ENCODE assay signal across 8 cellular contexts in genomic region chr20:34302312-34302722, GRCh38. TPM values are rescaled to one million over a fixed set of nuclear protein-coding genes. Genes with fewer than 3 reads are reported as not detected.
A peak's percentile ranks its signal among the peaks of the same experiment; 100 is the strongest.
DNase-seq lines count a peak whose midpoint lies in the region; ATAC-seq, FAIRE-seq and TF ChIP-seq lines count a peak whose summit lies in the region.

No MANE protein-coding gene starts in this region.

- intact Hi-C loops in HepG2 (cut with micrococcal nuclease; ENCODE audit: unreplicated experiment) = loop anchor here (2.0 kb wide), 1 partner anchor 214 kb away; the partner anchor contains the start of gene DYNLRB1

- peaks cover 4% of the 10 kb centered on the region for H3K79me1 ChIP-seq in H9 (ENCODE audit: insufficient read depth, low read depth, low read length, poor library complexity, severe bottlenecking)

- TF ChIP-seq EP300 in A549 (IDR thresholded peaks at IDR 0.05) = no peak
- no peak for TF ChIP-seq EP300 in HepG2 (IDR thresholded peaks at IDR 0.05; ENCODE audit: low read depth in 2 of 2, low read length in 2 of 2)
- no peak for TF ChIP-seq EP300 in HepG2 (CRISPR knock-in tag; IDR thresholded peaks at IDR 0.05; ENCODE audit: borderline replicate concordance)

- H4K8ac ChIP-seq in H9 (replicated peaks; ENCODE audit: insufficient read length, low read depth, low read length) = no peak overlapping the region

- H3K9ac ChIP-seq in H9 (ENCODE audit: extremely low read depth, insufficient read length, low read length) = peak overlapping the region; percentile 70
- peak overlapping the region; percentile 94 for H3K9ac ChIP-seq in HepG2 (ENCODE audit: insufficient read depth, low read depth, low read length)

- TF ChIP-seq POLR2A in A549 (IDR thresholded peaks at IDR 0.05; ENCODE audit: low read length) (no peak), HepG2 (IDR thresholded peaks at IDR 0.05; ENCODE audit: insufficient read depth in 1 of 2, low read depth in 2 of 2, low read length in 2 of 2) (no peak)

- DNase-seq in A549 (ENCODE audit: low read depth in 1 of 2, low spot score in 1 of 2) = peak in 1 of 2 experiments; percentile 33
- DNase-seq in H9 = no peak
- DNase-seq in activated naive CD8-positive, alpha-beta T cell treated with anti-CD3 and anti-CD28 coated beads, Interleukin-2, amount 50 U/mL, for 24 hours = no peak
- peak; percentile 39 for DNase-seq in HepG2 (ENCODE audit: low spot score)
- DNase-seq in type B pancreatic cell (ENCODE audit: extremely low spot score, unreplicated experiment) = no peak
- no peak for DNase-seq in T1000 (lab: John Stamatoyannopoulos, UW)
- DNase-seq in DMS 273 (lab: John Stamatoyannopoulos, UW; ENCODE audit: unreplicated experiment) = no peak
- DNase-seq in dermis blood vessel endothelial cell = no peak

- no peak overlapping the region for H2BK12ac ChIP-seq in H9 (ENCODE audit: insufficient read length, low read depth, low read length)

- H3K27ac ChIP-seq in A549 (peak overlapping the region; percentile 87 to 94), H9 (ENCODE audit: insufficient read length, low read depth, low read length) (no peak overlapping the region), HepG2 (ENCODE audit: extremely low read length, insufficient read depth, low read length) (peak overlapping the region; percentile 83)

- H3K56ac ChIP-seq in H9 (ENCODE audit: insufficient read length, low read depth, low read length) = no peak overlapping the region

- TF ChIP-seq CTCF in A549 (IDR thresholded peaks at IDR 0.05) (no peak), H9 (conservative IDR thresholded peaks at IDR 0.05) (peak; percentile 61), HepG2 (CRISPR knock-in tag; IDR thresholded peaks at IDR 0.05) (no peak), type B pancreatic cell (conservative IDR thresholded peaks at IDR 0.05) (peak; percentile 62)

- POLR2A ChIA-PET in A549 (lab: Yijun Ruan, JAX) (interaction anchor here (0.6 to 1.7 kb wide), 9 partner anchors 9 to 729 kb away, joined by 3 to 11 read pairs (median 4); partner anchors contain the start of genes DYNLRB1 and ITCH), HepG2 (lab: Yijun Ruan, JAX) (interaction anchor here (0.9 to 6.5 kb wide), 19 partner anchors 9 to 402 kb away, joined by 3 to 144 read pairs (median 5); partner anchors contain the start of genes DYNLRB1, ITCH and TP53INP2)

- H2BK15ac ChIP-seq in H9 (ENCODE audit: low read depth, low read length) = no peak overlapping the region

- no peaks in the 10 kb centered on the region; a peak in 1 of 5 replicates for H3K9me3 Mint-ChIP-seq in H9
- H3K9me3 Mint-ChIP-seq in activated naive CD8-positive, alpha-beta T cell treated with anti-CD3 and anti-CD28 coated beads, Interleukin-2, amount 50 U/mL, for 24 hours = no peaks in the 10 kb centered on the region
- H3K9me3 Mint-ChIP-seq in type B pancreatic cell = no peaks in the 10 kb centered on the region

- H4K20me1 ChIP-seq in H9 (ENCODE audit: control insufficient read depth, insufficient read depth, insufficient read length) = no peaks in the 10 kb centered on the region
- H4K20me1 ChIP-seq in HepG2 (ENCODE audit: insufficient read depth, low read length) = peaks cover 24% of the 10 kb centered on the region

- H3K27me3 Mint-ChIP-seq in H9 (ENCODE audit: low read depth) = no peaks in the 10 kb centered on the region
- no peaks in the 10 kb centered on the region for H3K27me3 Mint-ChIP-seq in activated naive CD8-positive, alpha-beta T cell treated with anti-CD3 and anti-CD28 coated beads, Interleukin-2, amount 50 U/mL, for 24 hours
- H3K27me3 Mint-ChIP-seq in type B pancreatic cell = no peaks in the 10 kb centered on the region

- FAIRE-seq in A549 (lab: Jason Lieb, UNC) = no peak
- no peak for FAIRE-seq in HepG2 (lab: Jason Lieb, UNC)

- H3K27ac Mint-ChIP-seq in H9 = peak overlapping the region; percentile 87 to 94 (median 94); a peak in 6 of 7 replicates
- H3K27ac Mint-ChIP-seq in activated naive CD8-positive, alpha-beta T cell treated with anti-CD3 and anti-CD28 coated beads, Interleukin-2, amount 50 U/mL, for 24 hours = peak overlapping the region; percentile 91
- peak overlapping the region; percentile 94 for H3K27ac Mint-ChIP-seq in type B pancreatic cell

- no peak overlapping the region for H2AFZ ChIP-seq in H9 (ENCODE audit: low read length)
- no peak overlapping the region for H2AFZ ChIP-seq in HepG2 (ENCODE audit: low read length)

- peak overlapping the region; percentile 92 for H3K4me2 ChIP-seq in A549
- H3K4me2 ChIP-seq in H9 (ENCODE audit: insufficient read depth, insufficient read length, low read length) = peak overlapping the region; percentile 61
- peak overlapping the region; percentile 85 for H3K4me2 ChIP-seq in HepG2 (ENCODE audit: low read depth, low read length)

- H3K36me3 ChIP-seq in HepG2 (replicated peaks in 1 of 2; ENCODE audit: control insufficient read depth in 1 of 2, insufficient read depth in 2 of 2, low read length in 2 of 2) = peaks cover 3 to 4% of the 10 kb centered on the region in 2 experiments; a peak in 3 of 5 replicates

- H3K4me1 ChIP-seq in A549 (peaks cover 36% of the 10 kb centered on the region), H9 (ENCODE audit: insufficient read depth, low read length) (no peaks in the 10 kb centered on the region), HepG2 (ENCODE audit: insufficient read depth, low read length) (peaks cover 76% of the 10 kb centered on the region)

- TF ChIP-seq RAD21 in A549 (conservative IDR thresholded peaks at IDR 0.05 in 1 of 2, IDR thresholded peaks at IDR 0.05 in 1 of 2) (no peak), HepG2 (CRISPR knock-in tag; IDR thresholded peaks at IDR 0.05) (no peak)

- in situ Hi-C loops in HepG2 (cut with HindIII; ENCODE audit: extremely low pct_ligation_motif_present, low pct_unique_long_range_greater_than_20kb) = loop anchor here (10.0 kb wide), 1 partner anchor 402 kb away; the partner anchor contains the start of gene TP53INP2

- H3K18ac ChIP-seq in H9 (ENCODE audit: insufficient read length, low read depth, low read length) = no peak overlapping the region

- no peak overlapping the region for H2BK20ac ChIP-seq in H9 (ENCODE audit: low read depth, low read length, poor library complexity, severe bottlenecking)

- no peaks in the 10 kb centered on the region for H3K9me3 ChIP-seq in A549
- no peaks in the 10 kb centered on the region for H3K9me3 ChIP-seq in H9 (ENCODE audit: control insufficient read depth, low read depth, low read length)
- H3K9me3 ChIP-seq in HepG2 (ENCODE audit: low read length) = no peaks in the 10 kb centered on the region

- CTCF ChIA-PET in A549 (lab: Yijun Ruan, JAX) (interaction anchor here (1.2 to 4.2 kb wide), 3 partner anchors 10 to 221 kb away, joined by 3 to 35 read pairs (median 11); no protein-coding TSS in a partner anchor), HepG2 (lab: Yijun Ruan, JAX; ENCODE audit: low intra/inter-chr PET ratio, low total read pairs) (interaction anchor here (1.0 kb wide), 1 partner anchor 10 kb away, joined by 3 read pairs; no protein-coding TSS in a partner anchor)

- H3K4me3 Mint-ChIP-seq in H9 = peak overlapping the region in 1 of 2 experiments; percentile 96; a peak in 3 of 5 replicates
- no peak overlapping the region for H3K4me3 Mint-ChIP-seq in activated naive CD8-positive, alpha-beta T cell treated with anti-CD3 and anti-CD28 coated beads, Interleukin-2, amount 50 U/mL, for 24 hours
- H3K4me3 Mint-ChIP-seq in type B pancreatic cell = no peak overlapping the region

- no peak overlapping the region for H2BK5ac ChIP-seq in H9 (ENCODE audit: insufficient read length, low read length)

- H3K79me2 ChIP-seq in H9 (ENCODE audit: insufficient read depth, low read length) = peaks cover 29% of the 10 kb centered on the region; the same call in 1 of the 2 replicates
- peaks cover 42% of the 10 kb centered on the region for H3K79me2 ChIP-seq in HepG2 (ENCODE audit: insufficient read depth, low read length)

- no peak overlapping the region for H4K5ac ChIP-seq in H9 (ENCODE audit: insufficient read length, low read depth, low read length)

- H3K36me3 Mint-ChIP-seq in H9 (ENCODE audit: insufficient read depth in 1 of 3, low read depth in 3 of 3) (peaks cover 11 to 17% (median 12%) of the 10 kb centered on the region in 3 experiments), type B pancreatic cell (peaks cover 4% of the 10 kb centered on the region)
- H3K36me3 Mint-ChIP-seq in activated naive CD8-positive, alpha-beta T cell treated with anti-CD3 and anti-CD28 coated beads, Interleukin-2, amount 50 U/mL, for 24 hours (ENCODE audit: low read depth) = peaks cover 16% of the 10 kb centered on the region

- no peak overlapping the region; the same call in 1 of the 2 replicates for H3K4ac ChIP-seq in H9 (ENCODE audit: low read depth, low read length)

- peaks cover 5% of the 10 kb centered on the region for H3K23me2 ChIP-seq in H9 (ENCODE audit: insufficient read length, low read depth, low read length, poor library complexity, severe bottlenecking)

- no peak overlapping the region for H2BK120ac ChIP-seq in H9 (ENCODE audit: low read depth, low read length, poor library complexity, severe bottlenecking)

- 15% methylated on average over 9 of the region's 9 CpGs for WGBS in A549 (ENCODE audit: missing lambda C conversion rate)
- no CpG with 5 or more reads among the region's 9 CpGs for WGBS in H9 (ENCODE audit: extremely low coverage, insufficient read length, low lambda C conversion rate)
- 12% methylated on average over 9 of the region's 9 CpGs for WGBS in HepG2 (ENCODE audit: low lambda C conversion rate)

- H2AK5ac ChIP-seq in H9 (ENCODE audit: insufficient read length, low read length) = no peak overlapping the region

- H3K4me1 Mint-ChIP-seq in H9 = peaks cover 0 to 3% of the 10 kb centered on the region in 2 experiments; a peak in 3 of 4 replicates
- peaks cover 26% of the 10 kb centered on the region for H3K4me1 Mint-ChIP-seq in activated naive CD8-positive, alpha-beta T cell treated with anti-CD3 and anti-CD28 coated beads, Interleukin-2, amount 50 U/mL, for 24 hours
- H3K4me1 Mint-ChIP-seq in type B pancreatic cell (ENCODE audit: unreplicated experiment) = peaks cover 18% of the 10 kb centered on the region

- H3K23ac ChIP-seq in H9 (ENCODE audit: insufficient read length, low read depth, low read length) = no peak overlapping the region

- peak overlapping the region; percentile 90 for H3K4me3 ChIP-seq in A549
- H3K4me3 ChIP-seq in HepG2 (replicated peaks in 1 of 3; ENCODE audit: insufficient read depth in 1 of 3, low read depth in 2 of 3, low read length in 3 of 3) = peak overlapping the region; percentile 80 to 92 (median 90)

- no peaks in the 10 kb centered on the region for H3K27me3 ChIP-seq in H9 (ENCODE audit: insufficient read depth, low read length)
- no peaks in the 10 kb centered on the region; a peak in 1 of 5 replicates for H3K27me3 ChIP-seq in HepG2 (ENCODE audit: control insufficient read depth in 1 of 2, insufficient read depth in 2 of 2, low read length in 2 of 2)

- H3K14ac ChIP-seq in H9 (ENCODE audit: insufficient read depth, low read length) = peak overlapping the region; percentile 91; the same call in 1 of the 2 replicates

- no peak overlapping the region for H4K91ac ChIP-seq in H9 (ENCODE audit: insufficient read length, low read depth, low read length)

- no peak overlapping the region for H3T11ph ChIP-seq in H9 (ENCODE audit: low read length)

- ATAC-seq in A549 (peak in 1 of 2 experiments; percentile 0; a peak in 2 of 6 replicates), HepG2 (peak; percentile 1)
- no peak for ATAC-seq in activated naive CD8-positive, alpha-beta T cell treated with anti-CD3 and anti-CD28 coated beads, Interleukin-2, amount 50 U/mL, for 24 hours

- no TSS peak for BruUV-seq in HepG2 (replicated peaks; lab: Mats Ljungman, UMichigan)

RNA-seq across cellular contexts. Expression of gene AHCY, which starts 0.8 kb away (rescaled TPM):
- polyA plus RNA-seq in A549 (2011; rRNA removed) (274 and 278 TPM in 2 replicates), A549 (2017; fragmentation: RNase III; extraction: RNeasy Plus Mini Kit Qiagen cat#74134 plus additional on column Dnase treatment) (282 to 314 TPM (median 290 TPM) in 3 replicates), HepG2 (2011; rRNA removed) (419 and 492 TPM in 2 replicates)
- 368 and 436 TPM in 2 replicates for polyA plus RNA-seq in A549 (2012; cell fraction: cytosol; rRNA removed)
- 473 and 534 TPM in 2 replicates for polyA plus RNA-seq in A549 (2012; cell fraction: nucleus; rRNA removed)
- polyA minus RNA-seq in A549 (2011; rRNA and poly(A)+ RNA removed) = 585 and 594 TPM in 2 replicates
- total RNA-seq in H9 (2021) (461 and 473 TPM in 2 replicates), HepG2 (2016; rRNA removed; fragmentation: Illumina TruSeq; extraction: Trizol) (407 and 447 TPM in 2 replicates), type B pancreatic cell (ENCODE audit: low replicate concordance) (242 and 342 TPM in 2 replicates), dermis blood vessel endothelial cell (95.6 and 136 TPM in 2 replicates)
- 184 and 192 TPM in 2 replicates for total RNA-seq in HepG2 (2016; cell fraction: cytosol; rRNA removed; fragmentation: Illumina TruSeq; extraction: Trizol; ENCODE audit: low read depth)
- total RNA-seq in HepG2 (2016; cell fraction: insoluble cytoplasmic fraction; rRNA removed; fragmentation: Illumina TruSeq; extraction: Trizol) = 393 and 407 TPM in 2 replicates
- 419 and 431 TPM in 2 replicates for total RNA-seq in HepG2 (2016; cell fraction: membrane; rRNA removed; fragmentation: Illumina TruSeq; extraction: Trizol)
- 242 and 265 TPM in 2 replicates for total RNA-seq in HepG2 (2016; cell fraction: nucleus; rRNA removed; fragmentation: Illumina TruSeq; extraction: Trizol)
- 522 and 613 TPM in 2 replicates for polyA plus RNA-seq in HepG2 (2011; cell fraction: cytosol; rRNA removed)
- 339 and 378 TPM in 2 replicates for polyA plus RNA-seq in HepG2 (2011; cell fraction: nucleus; rRNA removed)
- polyA plus RNA-seq in HepG2 (2012) = 339 and 364 TPM in 2 replicates
- 232 and 234 TPM in 2 replicates for polyA plus RNA-seq in HepG2 (2016; cell fraction: cytosol; fragmentation: Illumina TruSeq; extraction: Trizol; ENCODE audit: low read depth)
- polyA plus RNA-seq in HepG2 (2016; cell fraction: insoluble cytoplasmic fraction; fragmentation: Illumina TruSeq; extraction: Trizol; ENCODE audit: low read depth) = 393 and 446 TPM in 2 replicates
- polyA plus RNA-seq in HepG2 (2016; cell fraction: membrane; fragmentation: Illumina TruSeq; extraction: Trizol; ENCODE audit: low read depth) = 384 and 399 TPM in 2 replicates
- 372 and 382 TPM in 2 replicates for polyA plus RNA-seq in HepG2 (2016; cell fraction: nucleus; fragmentation: Illumina TruSeq; extraction: Trizol; ENCODE audit: insufficient read depth, low read depth)
- polyA minus RNA-seq in HepG2 (2011; rRNA and poly(A)+ RNA removed; ENCODE audit: low replicate concordance) = 730 and 1,221 TPM in 2 replicates
- polyA minus RNA-seq in HepG2 (2011; cell fraction: cytosol; rRNA and poly(A)+ RNA removed) = 306 and 309 TPM in 2 replicates
- 166 and 188 TPM in 2 replicates for polyA minus RNA-seq in HepG2 (2011; cell fraction: nucleus; rRNA and poly(A)+ RNA removed)

Comparison
In these comparisons a context has a peak if more than half of its experiments do, and no peak if none do; other contexts are left out.
1. CTCF ChIP-seq: peak in H9 (single experiment) and type B pancreatic cell (single experiment); none in A549 (single experiment) and HepG2 (single experiment).
2. Peak in every context shown above with its lines, with median percentiles within 50 percentile points of each other: H3K4me2 ChIP-seq and H3K27ac Mint-ChIP-seq.